ENCODE assay signal across 9 cellular contexts in the genomic region with DNA sequence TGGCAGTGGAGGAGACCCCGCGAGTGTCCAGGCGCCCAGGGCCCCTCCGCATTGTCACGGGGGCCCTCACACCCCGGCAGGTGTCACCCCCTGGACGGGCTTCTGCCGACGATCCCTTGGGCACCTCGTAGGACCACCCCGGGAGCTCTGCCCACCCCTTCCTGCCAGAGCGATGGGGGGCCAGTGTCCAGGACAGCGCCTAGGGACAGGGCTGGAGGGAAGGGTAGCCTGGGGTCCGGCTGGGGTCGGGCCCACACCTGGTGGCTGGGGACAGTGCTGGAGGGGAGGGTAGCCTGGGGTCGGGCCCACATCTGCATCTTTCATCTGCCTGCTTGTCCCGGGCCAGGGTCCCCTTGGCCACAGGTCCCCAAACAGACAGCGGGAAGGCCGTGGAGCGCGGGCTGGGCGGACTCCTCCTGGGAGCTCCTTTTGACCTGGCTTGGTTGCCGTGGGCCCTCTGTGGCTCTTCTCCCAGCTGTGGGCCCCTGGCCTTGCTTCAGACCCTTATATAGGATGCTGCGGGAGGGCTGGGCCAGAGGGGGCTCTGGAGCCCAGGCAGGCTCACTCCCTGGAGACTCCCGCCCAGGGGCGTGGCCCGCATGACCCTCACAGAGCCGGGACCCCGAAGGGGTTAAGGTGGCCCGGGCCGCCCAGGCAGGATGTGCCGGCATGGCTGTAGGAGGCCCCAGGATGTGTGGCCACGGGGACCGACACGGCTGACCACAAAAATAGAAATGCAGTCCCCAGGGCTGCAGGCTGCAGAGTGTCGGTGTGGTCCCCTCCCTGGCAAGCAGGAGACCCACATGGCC.
A peak's percentile ranks its signal among the peaks of the same experiment; 100 is the strongest.
DNase-seq lines count a peak whose midpoint lies in the region; ATAC-seq and TF ChIP-seq lines count a peak whose summit lies in the region.
"Had no signal": no experiment of that assay in that cellular context is flagged by ENCODE, and none has a peak within 500 bp of the region (broad histone marks: within the 10 kb centered on the region; RNA-seq: fewer than 3 reads in every experiment).

No MANE protein-coding gene starts in this region.

- no peak for TF ChIP-seq POLR2A in Peyer's patch (IDR thresholded peaks at IDR 0.05)

- H3K27ac ChIP-seq in Peyer's patch, result no peak overlapping the region
- H3K27ac ChIP-seq in right atrium auricular region, result no peak overlapping the region

- H3K9me3 Mint-ChIP-seq in activated CD4-positive, alpha-beta T cell treated with anti-CD3 and anti-CD28 coated beads, Interleukin-2, amount 10 ng/mL, durations not matched to agents 24 days and 14 days, result no peaks in the 10 kb centered on the region

- peak in 1 of 3 donors; percentile 48 for DNase-seq in Peyer's patch
- no peak for DNase-seq in right atrium auricular region (ENCODE audit: low spot score)
- no peak for DNase-seq in retinal pigment epithelial cell (ENCODE audit: low read depth)
- DNase-seq in HK-2 (ENCODE audit: unreplicated experiment), result no peak
- DNase-seq in activated CD4-positive, alpha-beta T cell treated with anti-CD3 and anti-CD28 coated beads, Interleukin-2, amount 10 ng/mL, durations not matched to agents 24 days and 14 days, result no peak
- no peak for DNase-seq in NCI-H526 treated with DMSO at 0.1 percent for 48 hours (lab: John Stamatoyannopoulos, UW)
- DNase-seq: activated effector memory CD4-positive, alpha-beta T cell treated with anti-CD3 and anti-CD28 coated beads, Interleukin-2, amount 50 U/mL, for 16 hours had no signal

- H3K9me3 ChIP-seq in Peyer's patch (no peaks in the 10 kb centered on the region), right atrium auricular region (no peaks in the 10 kb centered on the region)

- no peak overlapping the region for H3K27ac Mint-ChIP-seq in activated CD4-positive, alpha-beta T cell treated with anti-CD3 and anti-CD28 coated beads, Interleukin-2, amount 10 ng/mL, durations not matched to agents 24 days and 14 days

- H3K36me3 ChIP-seq in Peyer's patch, result no peaks in the 10 kb centered on the region
- no peaks in the 10 kb centered on the region for H3K36me3 ChIP-seq in right atrium auricular region

- H3K4me3 ChIP-seq in Peyer's patch, result peak overlapping the region; percentile 30 to 70 (median 56)
- H3K4me3 ChIP-seq in right atrium auricular region, result peak overlapping the region; percentile 41 to 57
- peak overlapping the region; percentile 36 for H3K4me3 ChIP-seq in retinal pigment epithelial cell (ENCODE audit: low read length)

- H3K4me1 ChIP-seq in Peyer's patch (peaks cover 9 to 28% (median 19%) of the 10 kb centered on the region in 4 donors), right atrium auricular region (peaks cover 0 to 31% of the 10 kb centered on the region in 2 donors)

- H3K27me3 ChIP-seq in Peyer's patch (no peaks in the 10 kb centered on the region), right atrium auricular region (no peaks in the 10 kb centered on the region)

- no peak overlapping the region for H3K4me3 Mint-ChIP-seq in activated CD4-positive, alpha-beta T cell treated with anti-CD3 and anti-CD28 coated beads, Interleukin-2, amount 10 ng/mL, durations not matched to agents 24 days and 14 days

- peak; percentile 13 for ATAC-seq in GM19397 (IDR thresholded peaks at IDR 0.05; ENCODE audit: unreplicated experiment)
- ATAC-seq in HG03354 (IDR thresholded peaks at IDR 0.05; ENCODE audit: poor library complexity, severe bottlenecking, unreplicated experiment), result no peak

- H3K27me3 Mint-ChIP-seq in activated CD4-positive, alpha-beta T cell treated with anti-CD3 and anti-CD28 coated beads, Interleukin-2, amount 10 ng/mL, durations not matched to agents 24 days and 14 days, result peaks cover 18% of the 10 kb centered on the region

- peaks cover 2% of the 10 kb centered on the region for H3K4me1 Mint-ChIP-seq in activated CD4-positive, alpha-beta T cell treated with anti-CD3 and anti-CD28 coated beads, Interleukin-2, amount 10 ng/mL, durations not matched to agents 24 days and 14 days

- no peak for TF ChIP-seq CTCF in Peyer's patch (IDR thresholded peaks at IDR 0.05)
- no peak for TF ChIP-seq CTCF in right atrium auricular region (IDR thresholded peaks at IDR 0.05)
- TF ChIP-seq CTCF in retinal pigment epithelial cell (conservative IDR thresholded peaks at IDR 0.05; ENCODE audit: low read depth, low read length), result no peak

- H3K36me3 Mint-ChIP-seq in activated CD4-positive, alpha-beta T cell treated with anti-CD3 and anti-CD28 coated beads, Interleukin-2, amount 10 ng/mL, durations not matched to agents 24 days and 14 days (ENCODE audit: low read depth), result no peaks in the 10 kb centered on the region

- intact Hi-C loops in activated CD4-positive, alpha-beta T cell treated with anti-CD3 and anti-CD28 coated beads, Interleukin-2, amount 10 ng/mL, durations not matched to agents 24 days and 14 days (cut with micrococcal nuclease), result no loop called here
